10 cellular contexts compared by ENCODE assay signal in the genomic region with DNA sequence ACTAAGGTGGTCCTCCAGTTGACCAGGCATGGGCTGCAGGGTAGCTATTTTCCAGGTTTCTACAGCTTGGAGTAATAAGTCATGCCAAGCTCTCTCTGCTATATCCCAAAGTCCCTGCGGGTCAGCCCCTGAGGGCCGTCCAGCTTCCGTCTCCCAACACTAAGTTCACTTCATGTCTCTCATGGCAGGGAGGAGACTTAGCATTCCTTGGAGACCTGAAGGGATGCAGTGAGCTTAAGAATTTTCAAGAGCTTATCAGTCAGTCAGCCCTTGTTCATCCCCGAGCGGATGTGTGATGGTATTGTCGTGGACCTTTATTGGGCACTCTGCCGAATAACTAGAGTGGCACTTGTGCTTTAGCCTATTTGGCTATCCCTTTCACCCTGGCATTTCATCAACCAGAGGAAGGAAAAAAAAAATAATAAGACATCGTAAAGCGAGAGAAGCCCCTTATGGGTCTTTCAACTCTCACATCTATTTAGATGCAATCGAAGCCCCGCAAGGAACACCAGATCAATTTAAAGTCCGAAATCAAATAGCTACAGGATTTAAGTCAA. TPM values are rescaled to one million over a fixed set of nuclear protein-coding genes. Genes with fewer than 3 reads are reported as not detected.
"Had no signal": no experiment of that assay in that cellular context is flagged by ENCODE, and none has a peak within 500 bp of the region (broad histone marks: within the 10 kb centered on the region; RNA-seq: fewer than 3 reads in every experiment).

No MANE protein-coding gene starts in this region.

RNA-seq across cellular contexts. Expression of gene RHEX, which starts 2.2 kb away (rescaled TPM):
- total RNA-seq: activated CD8-positive, alpha-beta T cell treated with anti-CD3 and anti-CD28 coated beads for 36 hours; activated naive CD8-positive, alpha-beta T cell treated with anti-CD3 and anti-CD28 coated beads for 36 hours; activated T-cell treated with anti-CD3 and anti-CD28 coated beads, Interleukin-2, amount 50 U/mL, for 72 hours; activated T-helper 2 cell treated with anti-CD3 and anti-CD28 coated beads, Interferon-gamma antibody, Interleukin-2, Interleukin-4, amounts not matched to agents 10 μg/mL and 5 μg/mL and 100 μg/mL, durations not matched to agents 14 hours and 24 hours and 36 hours; NCI-H460; SJCRH30; T-helper 1 cell treated with Interleukin-12 subunit alpha and Interleukin-12 subunit beta and Interleukin-4 antibody, amounts not matched to agents 30 ng/mL and 1 ng/mL, for 36 hours had no signal
- polyA plus RNA-seq: SK-N-SH had no signal

RNA-seq across cellular contexts. Expression of gene CTSE, which starts 31.5 kb away (rescaled TPM):
- total RNA-seq: activated CD8-positive, alpha-beta T cell treated with anti-CD3 and anti-CD28 coated beads for 36 hours; activated naive CD8-positive, alpha-beta T cell treated with anti-CD3 and anti-CD28 coated beads for 36 hours; activated T-cell treated with anti-CD3 and anti-CD28 coated beads, Interleukin-2, amount 50 U/mL, for 72 hours; activated T-helper 2 cell treated with anti-CD3 and anti-CD28 coated beads, Interferon-gamma antibody, Interleukin-2, Interleukin-4, amounts not matched to agents 10 μg/mL and 5 μg/mL and 100 μg/mL, durations not matched to agents 14 hours and 24 hours and 36 hours; cardiac muscle cell; NCI-H460; Right ventricle myocardium superior; SJCRH30; T-helper 1 cell treated with Interleukin-12 subunit alpha and Interleukin-12 subunit beta and Interleukin-4 antibody, amounts not matched to agents 30 ng/mL and 1 ng/mL, for 36 hours had no signal
- polyA plus RNA-seq: cardiac muscle cell, SK-N-SH had no signal

RNA-seq across cellular contexts. Expression of gene RAB7B, which starts 52.0 kb away (rescaled TPM):
- total RNA-seq: activated CD8-positive, alpha-beta T cell treated with anti-CD3 and anti-CD28 coated beads for 36 hours; activated naive CD8-positive, alpha-beta T cell treated with anti-CD3 and anti-CD28 coated beads for 36 hours; activated T-cell treated with anti-CD3 and anti-CD28 coated beads, Interleukin-2, amount 50 U/mL, for 72 hours; activated T-helper 2 cell treated with anti-CD3 and anti-CD28 coated beads, Interferon-gamma antibody, Interleukin-2, Interleukin-4, amounts not matched to agents 10 μg/mL and 5 μg/mL and 100 μg/mL, durations not matched to agents 14 hours and 24 hours and 36 hours; NCI-H460; SJCRH30; T-helper 1 cell treated with Interleukin-12 subunit alpha and Interleukin-12 subunit beta and Interleukin-4 antibody, amounts not matched to agents 30 ng/mL and 1 ng/mL, for 36 hours had no signal
